In the genomic region with DNA sequence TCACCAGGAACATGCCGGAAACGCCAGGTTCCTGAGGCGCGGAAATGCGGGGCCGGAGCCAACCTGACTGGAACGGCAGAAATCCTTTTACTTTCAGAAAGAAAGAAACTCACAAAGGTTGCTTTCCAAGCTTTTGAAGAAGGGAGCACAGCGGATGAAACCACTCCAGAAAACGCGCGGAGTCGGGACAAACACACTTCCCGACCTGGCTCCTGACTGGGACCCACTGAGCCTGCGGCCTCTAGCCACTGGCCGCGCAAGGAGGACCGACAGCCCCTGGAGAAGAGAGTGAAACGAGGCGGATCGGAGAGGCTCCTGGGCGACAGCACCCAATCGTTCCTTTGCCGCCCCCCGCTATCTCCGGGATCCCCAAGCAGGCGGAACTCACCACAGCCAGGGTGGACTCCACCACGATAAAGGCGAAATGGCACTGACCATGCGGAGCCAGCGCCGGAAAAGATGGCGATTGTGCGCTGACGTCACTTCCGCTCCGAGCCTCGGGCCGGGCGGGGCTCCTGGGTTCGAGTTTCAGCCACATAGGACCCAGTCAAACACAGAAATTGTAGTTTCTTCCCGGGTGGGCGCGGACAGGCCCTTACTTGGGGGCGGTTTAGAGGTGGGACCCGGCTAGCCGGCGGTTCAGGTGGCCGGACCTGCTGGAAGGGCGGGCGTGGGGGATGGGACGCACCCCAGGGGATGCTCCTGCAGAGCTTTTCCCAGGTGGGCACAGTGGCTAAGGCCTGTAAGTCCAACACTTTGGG, we compare ENCODE assay signal across 8 cellular contexts. TPM values are rescaled to one million over a fixed set of nuclear protein-coding genes. Genes with fewer than 3 reads are reported as not detected.
DNase-seq lines count a peak whose midpoint lies in the region; ATAC-seq and TF ChIP-seq lines count a peak whose summit lies in the region.

A gene (minus strand): TSS at position 432 of the 761 bp plus-strand sequence. CDS start 16,407 bp downstream, outside the sequence.

- H3K36me3 ChIP-seq in KMS-11 (ENCODE audit: insufficient read depth) = no peaks in the 10 kb centered on the region

- peaks cover 49% of the 10 kb centered on the region for H3K36me3 Mint-ChIP-seq in activated T-helper 17 cell treated with anti-CD3 and anti-CD28 coated beads, Interleukin-2, amount 50 U/mL, for 72 hours (ENCODE audit: low read depth)
- H3K36me3 Mint-ChIP-seq in naive thymus-derived CD8-positive, alpha-beta T cell = peaks cover 22 to 31% (median 28%) of the 10 kb centered on the region in 3 donors

- H2AFZ ChIP-seq in KMS-11 (ENCODE audit: low read depth) = peak within 1 kb of the TSS; percentile 95

- peak; percentile 90 for ATAC-seq in GM21529 (IDR thresholded peaks at IDR 0.05; ENCODE audit: unreplicated experiment)
- peak; percentile 83 for ATAC-seq in activated T-helper 17 cell treated with anti-CD3 and anti-CD28 coated beads, Interleukin-2, amount 50 U/mL, for 72 hours (replicated peaks)
- peak; percentile 74 to 80 for ATAC-seq in naive thymus-derived CD8-positive, alpha-beta T cell

- H3K27me3 ChIP-seq in KMS-11 (ENCODE audit: insufficient read depth, low read depth) = no peaks in the 10 kb centered on the region

- H3K4me1 Mint-ChIP-seq in activated T-helper 17 cell treated with anti-CD3 and anti-CD28 coated beads, Interleukin-2, amount 50 U/mL, for 72 hours = peaks cover 22% of the 10 kb centered on the region
- peaks cover 13 to 43% (median 33%) of the 10 kb centered on the region in 4 donors for H3K4me1 Mint-ChIP-seq in naive thymus-derived CD8-positive, alpha-beta T cell

- H3K9ac ChIP-seq in KMS-11 = peak within 1 kb of the TSS; percentile 84

- H3K9me3 Mint-ChIP-seq in activated T-helper 17 cell treated with anti-CD3 and anti-CD28 coated beads, Interleukin-2, amount 50 U/mL, for 72 hours = no peaks in the 10 kb centered on the region
- peaks cover 0 to 19% (median 0%) of the 10 kb centered on the region in 9 donors for H3K9me3 Mint-ChIP-seq in naive thymus-derived CD8-positive, alpha-beta T cell

- POLR2A ChIA-PET in naive thymus-derived CD8-positive, alpha-beta T cell (lab: Charles Lee) = interaction anchor here (0.5 to 1.9 kb wide), 9 partner anchors 34 to 273 kb away, joined by 3 to 8 read pairs (median 4); a partner anchor contains a TSS

- TF ChIP-seq CTCF in KMS-11 (conservative IDR thresholded peaks at IDR 0.05; ENCODE audit: low read depth, low read length) (no peak), fibroblast of mammary gland (conservative IDR thresholded peaks at IDR 0.05; ENCODE audit: control insufficient read depth, insufficient read depth, low read depth, low read length) (no peak)

- DNase-seq in DMS114 treated with DMSO at 0.1 percent for 48 hours (lab: John Stamatoyannopoulos, UW; ENCODE audit: unreplicated experiment) = peak; percentile 74
- peak; percentile 83 for DNase-seq in RPMI7951 (ENCODE audit: low read depth)
- peak; percentile 71 for DNase-seq in fibroblast of mammary gland (ENCODE audit: low read depth)
- DNase-seq in naive thymus-derived CD8-positive, alpha-beta T cell = peak; percentile 56 to 87 (median 76)
- DNase-seq in stimulated activated naive CD4-positive, alpha-beta T cell (lab: John Stamatoyannopoulos, UW) = peak; percentile 47 to 80 (median 66)

- H3K4me3 ChIP-seq in KMS-11 (IDR thresholded peaks at IDR 0.05; ENCODE audit: insufficient read depth, low read depth, low read length) (no peak within 1 kb of the TSS), fibroblast of mammary gland (ENCODE audit: control insufficient read depth, low read depth, low read length) (peak within 1 kb of the TSS; percentile 96)

- H3K79me2 ChIP-seq in KMS-11 (ENCODE audit: insufficient read depth, low read depth) = peaks cover 48% of the 10 kb centered on the region

- peak within 1 kb of the TSS; percentile 92 for H3K4me3 Mint-ChIP-seq in activated T-helper 17 cell treated with anti-CD3 and anti-CD28 coated beads, Interleukin-2, amount 50 U/mL, for 72 hours
- H3K4me3 Mint-ChIP-seq in naive thymus-derived CD8-positive, alpha-beta T cell = peak within 1 kb of the TSS; percentile 92 to 98 (median 96)

- H3K4me2 ChIP-seq in KMS-11 = peak within 1 kb of the TSS; percentile 53

- H3K27ac ChIP-seq in KMS-11 = peak within 1 kb of the TSS; percentile 80

- H3K27ac Mint-ChIP-seq in activated T-helper 17 cell treated with anti-CD3 and anti-CD28 coated beads, Interleukin-2, amount 50 U/mL, for 72 hours = peak within 1 kb of the TSS; percentile 96
- H3K27ac Mint-ChIP-seq in naive thymus-derived CD8-positive, alpha-beta T cell = peak within 1 kb of the TSS; percentile 92 to 98 (median 97)

- no peaks in the 10 kb centered on the region for H4K20me1 ChIP-seq in KMS-11 (ENCODE audit: insufficient read depth)

- no peaks in the 10 kb centered on the region for H3K4me1 ChIP-seq in KMS-11 (ENCODE audit: low read depth, poor library complexity, severe bottlenecking)

- H3K27me3 Mint-ChIP-seq in activated T-helper 17 cell treated with anti-CD3 and anti-CD28 coated beads, Interleukin-2, amount 50 U/mL, for 72 hours = peaks cover 2% of the 10 kb centered on the region
- H3K27me3 Mint-ChIP-seq in naive thymus-derived CD8-positive, alpha-beta T cell = peaks cover 0 to 6% (median 2%) of the 10 kb centered on the region in 5 donors

RNA-seq across cellular contexts. Expression of the gene that starts here (rescaled TPM):
- 29.2 and 31.8 TPM in 2 replicates for total RNA-seq in RPMI7951 (2014; rRNA removed; shearing (Covaris generic))
- 10 to 100 TPM; 62.7 to 68.8 TPM for total RNA-seq in activated T-helper 17 cell treated with anti-CD3 and anti-CD28 coated beads, Interleukin-2, amount 50 U/mL, for 72 hours
- total RNA-seq in naive thymus-derived CD8-positive, alpha-beta T cell = 10 to 100 TPM; 63.0 to 66.0 TPM
- 1 to 10 TPM; 1.9 to 3.7 (median 3.5) TPM for polyA plus RNA-seq in naive thymus-derived CD8-positive, alpha-beta T cell
